ENCODE assay signal across 7 cellular contexts in genomic region chr6:134178230-134179044, GRCh38.
A peak's percentile ranks its signal among the peaks of the same experiment; 100 is the strongest.
DNase-seq lines count a peak whose midpoint lies in the region; ATAC-seq, FAIRE-seq and TF ChIP-seq lines count a peak whose summit lies in the region.

No MANE protein-coding gene starts in this region.

- H3K9ac ChIP-seq in keratinocyte (ENCODE audit: control insufficient read depth, extremely low read depth, insufficient read depth, low read length) = peak overlapping the region; percentile 64

- H3K9me3 Mint-ChIP-seq in chondrocyte (ENCODE audit: low read depth) = no peaks in the 10 kb centered on the region

- H3K4me1 Mint-ChIP-seq in chondrocyte (ENCODE audit: low read depth) = peaks cover 33% of the 10 kb centered on the region

- peak; percentile 96 for TF ChIP-seq CTCF in chondrocyte (IDR thresholded peaks at IDR 0.05)
- TF ChIP-seq CTCF in keratinocyte (optimal IDR thresholded peaks at IDR 0.05 in 1 of 3, IDR thresholded peaks at IDR 0.05 in 1 of 3, conservative IDR thresholded peaks at IDR 0.05 in 1 of 3; ENCODE audit: extremely low read depth in 1 of 3, insufficient read depth in 2 of 3, low read length in 3 of 3) = peak; percentile 84 to 89 (median 85)

- peak overlapping the region; percentile 88 for H3K27ac Mint-ChIP-seq in chondrocyte (ENCODE audit: unreplicated experiment)

- no peaks in the 10 kb centered on the region for H3K9me1 ChIP-seq in keratinocyte (ENCODE audit: control insufficient read depth, extremely low read depth, insufficient read depth, low read length)

- peak; percentile 84 for FAIRE-seq in keratinocyte (lab: Jason Lieb, UNC)

- peak; percentile 30 for ATAC-seq in GM19395 (IDR thresholded peaks at IDR 0.05; ENCODE audit: unreplicated experiment)

- peak overlapping the region; percentile 72 for H3K4me3 Mint-ChIP-seq in chondrocyte (ENCODE audit: unreplicated experiment)

- H3K79me2 ChIP-seq in keratinocyte (ENCODE audit: control insufficient read depth, insufficient read depth, low read length) = peaks cover 11% of the 10 kb centered on the region

- dilution Hi-C loops in keratinocyte (cut with MboI; ENCODE audit: extremely low pct_ligation_motif_present, low sequenced_read_pairs) = no loop called here

- H3K27ac ChIP-seq in keratinocyte (ENCODE audit: control insufficient read depth, insufficient read depth, low read length) = peak overlapping the region; percentile 59

- peaks cover 4% of the 10 kb centered on the region for H3K36me3 Mint-ChIP-seq in chondrocyte (ENCODE audit: low read depth)

- peak overlapping the region; percentile 92 for H2AFZ ChIP-seq in keratinocyte (ENCODE audit: control insufficient read depth, low read length)

- H3K4me2 ChIP-seq in keratinocyte (ENCODE audit: control insufficient read depth, extremely low read depth, insufficient read depth, low read depth, low read length) = peak overlapping the region; percentile 71

- no peaks in the 10 kb centered on the region for H3K27me3 Mint-ChIP-seq in chondrocyte (ENCODE audit: low read depth)

- H3K36me3 ChIP-seq in keratinocyte (ENCODE audit: control insufficient read depth in 2 of 2, extremely low read depth in 1 of 2, insufficient read depth in 2 of 2, low read length in 2 of 2) = peaks cover 0 to 4% of the 10 kb centered on the region in 2 experiments

- DNase-seq in NCI-H2227 (lab: John Stamatoyannopoulos, UW; ENCODE audit: unreplicated experiment) (peak; percentile 79), chondrocyte (ENCODE audit: low spot score) (no peak), keratinocyte (ENCODE audit: low read depth, low spot score) (no peak), NCI-H2196 (lab: John Stamatoyannopoulos, UW; ENCODE audit: unreplicated experiment) (no peak)
- DNase-seq in activated CD4-positive, alpha-beta T cell treated with anti-CD3 and anti-CD28 coated beads for 4 hours = peak; percentile 85 to 86
- peak; percentile 75 for DNase-seq in stimulated activated CD4-positive, alpha-beta T cell treated with anti-CD3 and anti-CD28 coated beads, Interleukin-12 subunit alpha, Interleukin-12 subunit beta, amount 100 ng/mL, for 4 hours

- H3K9me3 ChIP-seq in keratinocyte (ENCODE audit: control insufficient read depth, low read depth, low read length) = no peaks in the 10 kb centered on the region

- H4K20me1 ChIP-seq in keratinocyte (ENCODE audit: control insufficient read depth, extremely low read depth, insufficient read depth, low read length) = peaks cover under 1% of the 10 kb centered on the region

- H3K4me1 ChIP-seq in keratinocyte (ENCODE audit: control insufficient read depth, extremely low read depth, insufficient read depth, low read length) = peaks cover 15% of the 10 kb centered on the region

- peak overlapping the region; percentile 25 to 66 (median 49) for H3K4me3 ChIP-seq in keratinocyte (ENCODE audit: control insufficient read depth in 2 of 3, extremely low read depth in 1 of 3, insufficient read depth in 2 of 3, low read depth in 1 of 3, low read length in 3 of 3)

- no peaks in the 10 kb centered on the region for H3K27me3 ChIP-seq in keratinocyte (ENCODE audit: control insufficient read depth, extremely low read depth, insufficient read depth, low read length)

Comparison
In these comparisons a context has a peak if more than half of its experiments do, and no peak if none do; other contexts are left out.
1. DNase-seq: peak in NCI-H2227 (single experiment), activated CD4-positive, alpha-beta T cell treated with anti-CD3 and anti-CD28 coated beads for 4 hours (2 of 2) and stimulated activated CD4-positive, alpha-beta T cell treated with anti-CD3 and anti-CD28 coated beads, Interleukin-12 subunit alpha, Interleukin-12 subunit beta, amount 100 ng/mL, for 4 hours (single experiment); none in chondrocyte (single experiment), keratinocyte (single experiment) and NCI-H2196 (single experiment).